Comparison of ENCODE assay signal across 22 cellular contexts in the genomic region with DNA sequence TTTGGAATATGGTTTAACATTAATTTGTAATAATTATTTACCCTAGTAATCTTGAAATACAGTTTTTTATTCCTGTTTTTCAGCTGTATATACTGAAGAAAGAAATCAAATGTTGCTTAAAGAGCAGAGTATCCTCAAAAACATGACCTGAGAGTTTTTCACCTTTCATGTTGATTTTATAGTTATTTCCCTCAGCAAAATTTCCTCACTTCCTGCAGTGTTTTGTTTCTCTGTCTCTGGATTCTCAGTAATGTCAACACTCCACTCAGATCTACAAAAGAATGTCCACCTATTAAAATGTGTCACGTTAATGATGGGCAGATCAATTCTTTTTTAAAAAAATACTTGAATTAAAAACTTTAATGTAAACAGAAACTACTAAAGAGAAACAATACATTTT.
"Had no signal": no experiment of that assay in that cellular context is flagged by ENCODE, and none has a peak within 500 bp of the region (broad histone marks: within the 10 kb centered on the region; RNA-seq: fewer than 3 reads in every experiment).

No MANE protein-coding gene starts in this region.

- H3K27me3 Mint-ChIP-seq: memory B cell had no signal

- ATAC-seq: esophagus mucosa, gastrocnemius medialis, heart right ventricle, left lung, lower lobe of right lung, natural killer cell had no signal

- H3K4me1 Mint-ChIP-seq: memory B cell, mesothelial cell of epicardium, natural killer cell had no signal

- FAIRE-seq: endometrium, small intestine had no signal

- H3K36me3 ChIP-seq: gastrocnemius medialis, heart right ventricle, left lung, lower lobe of right lung, ovary, right atrium auricular region, stomach, thoracic aorta, transverse colon had no signal

- H3K27ac ChIP-seq: gastrocnemius medialis, heart right ventricle, left lung, lower lobe of right lung, ovary, right atrium auricular region, stomach, thoracic aorta, transverse colon had no signal

- DNase-seq: effector memory CD4-positive, alpha-beta T cell; gastrocnemius medialis; heart right ventricle; hypothalamus; islet precursor cell; left lung; lower lobe of right lung; natural killer cell; ovary; small intestine; stimulated activated CD4-positive, alpha-beta T cell treated with anti-CD3 and anti-CD28 coated beads, Interleukin-12 subunit alpha, Interleukin-12 subunit beta, amount 100 ng/mL, for 4 hours; stimulated activated naive CD4-positive, alpha-beta T cell; stomach; substantia nigra; transverse colon had no signal

- H3K9me3 Mint-ChIP-seq: neural crest cell had no signal

- H3K27ac Mint-ChIP-seq: memory B cell, mesothelial cell of epicardium, natural killer cell had no signal

- H3K36me3 Mint-ChIP-seq: memory B cell, mesothelial cell of epicardium, natural killer cell had no signal

- H3K9me3 ChIP-seq: gastrocnemius medialis, heart right ventricle, left lung, lower lobe of right lung, ovary, right atrium auricular region, stomach, thoracic aorta, transverse colon had no signal

- H3K4me3 Mint-ChIP-seq: memory B cell, mesothelial cell of epicardium, natural killer cell, neural crest cell had no signal

- H3K4me3 ChIP-seq: gastrocnemius medialis, heart right ventricle, left lung, lower lobe of right lung, ovary, right atrium auricular region, stomach, thoracic aorta, transverse colon had no signal

- H3K4me1 ChIP-seq: gastrocnemius medialis, heart right ventricle, left lung, lower lobe of right lung, right atrium auricular region, stomach, transverse colon had no signal

- H3K27me3 ChIP-seq: gastrocnemius medialis, heart right ventricle, left lung, ovary, right atrium auricular region, stomach, transverse colon had no signal
